ENCODE assay signal across 16 cellular contexts in genomic region chr15:62732078-62732477, GRCh38.
"Had no signal": no experiment of that assay in that cellular context is flagged by ENCODE, and none has a peak within 500 bp of the region (broad histone marks: within the 10 kb centered on the region; RNA-seq: fewer than 3 reads in every experiment).

No MANE protein-coding gene starts in this region.

- H3K36me3 Mint-ChIP-seq: stimulated activated effector memory CD8-positive, alpha-beta T cell treated with anti-CD3 and anti-CD28 coated beads, Interleukin-12 subunit alpha, Interleukin-12 subunit beta, amount 100 ng/mL, for 72 hours had no signal

- DNase-seq: activated CD4-positive, alpha-beta T cell treated with anti-CD3 and anti-CD28 coated beads for 36 hours; activated CD8-positive, alpha-beta memory T cell treated with anti-CD3 and anti-CD28 coated beads, Interleukin-2, amount 50 U/mL, for 4 hours; activated CD8-positive, alpha-beta T cell treated with anti-CD3 and anti-CD28 coated beads for 36 hours; activated T-cell treated with anti-CD3 and anti-CD28 coated beads, Interleukin-2, amount 50 U/mL, for 72 hours; colonic mucosa; effector CD4-positive, alpha-beta T cell; foreskin fibroblast; left colon; naive thymus-derived CD8-positive, alpha-beta T cell; T-helper 9 cell; WERI-Rb-1 had no signal

- H3K27ac Mint-ChIP-seq: activated CD4-positive, alpha-beta T cell treated with anti-CD3 and anti-CD28 coated beads for 36 hours; activated CD8-positive, alpha-beta T cell treated with anti-CD3 and anti-CD28 coated beads for 36 hours; activated T-cell treated with anti-CD3 and anti-CD28 coated beads, Interleukin-2, amount 50 U/mL, for 72 hours; naive thymus-derived CD8-positive, alpha-beta T cell; stimulated activated effector memory CD8-positive, alpha-beta T cell treated with anti-CD3 and anti-CD28 coated beads, Interleukin-12 subunit alpha, Interleukin-12 subunit beta, amount 100 ng/mL, for 72 hours had no signal

- H3K27ac ChIP-seq: colonic mucosa, neutrophil, right atrium auricular region, tibial nerve, WERI-Rb-1 had no signal

- H3K4me3 ChIP-seq: colonic mucosa, lung, right atrium auricular region, tibial nerve had no signal

- H3K27me3 ChIP-seq: colonic mucosa, neutrophil, right atrium auricular region, tibial nerve had no signal

- ATAC-seq: activated CD4-positive, alpha-beta T cell treated with anti-CD3 and anti-CD28 coated beads for 36 hours; activated CD8-positive, alpha-beta T cell treated with anti-CD3 and anti-CD28 coated beads for 36 hours; activated T-cell treated with anti-CD3 and anti-CD28 coated beads, Interleukin-2, amount 50 U/mL, for 72 hours; left colon; naive thymus-derived CD8-positive, alpha-beta T cell; stimulated activated effector memory CD8-positive, alpha-beta T cell treated with anti-CD3 and anti-CD28 coated beads, Interleukin-12 subunit alpha, Interleukin-12 subunit beta, amount 100 ng/mL, for 72 hours had no signal

- H3K4me3 Mint-ChIP-seq: activated CD4-positive, alpha-beta T cell treated with anti-CD3 and anti-CD28 coated beads for 36 hours; activated CD8-positive, alpha-beta T cell treated with anti-CD3 and anti-CD28 coated beads for 36 hours; activated T-cell treated with anti-CD3 and anti-CD28 coated beads, Interleukin-2, amount 50 U/mL, for 72 hours; naive thymus-derived CD8-positive, alpha-beta T cell; stimulated activated effector memory CD8-positive, alpha-beta T cell treated with anti-CD3 and anti-CD28 coated beads, Interleukin-12 subunit alpha, Interleukin-12 subunit beta, amount 100 ng/mL, for 72 hours had no signal

- H3K9me3 ChIP-seq: colonic mucosa, neutrophil, right atrium auricular region had no signal

- H3K36me3 ChIP-seq: colonic mucosa, neutrophil, WERI-Rb-1 had no signal

- H3K9me3 Mint-ChIP-seq: activated CD8-positive, alpha-beta T cell treated with anti-CD3 and anti-CD28 coated beads for 36 hours; stimulated activated effector memory CD8-positive, alpha-beta T cell treated with anti-CD3 and anti-CD28 coated beads, Interleukin-12 subunit alpha, Interleukin-12 subunit beta, amount 100 ng/mL, for 72 hours had no signal

- H3K4me1 ChIP-seq: colonic mucosa, right atrium auricular region, tibial nerve had no signal

- H3K4me1 Mint-ChIP-seq: activated CD4-positive, alpha-beta T cell treated with anti-CD3 and anti-CD28 coated beads for 36 hours; naive thymus-derived CD8-positive, alpha-beta T cell; stimulated activated effector memory CD8-positive, alpha-beta T cell treated with anti-CD3 and anti-CD28 coated beads, Interleukin-12 subunit alpha, Interleukin-12 subunit beta, amount 100 ng/mL, for 72 hours had no signal
